ENCODE assay signal across 17 cellular contexts in the genomic region with DNA sequence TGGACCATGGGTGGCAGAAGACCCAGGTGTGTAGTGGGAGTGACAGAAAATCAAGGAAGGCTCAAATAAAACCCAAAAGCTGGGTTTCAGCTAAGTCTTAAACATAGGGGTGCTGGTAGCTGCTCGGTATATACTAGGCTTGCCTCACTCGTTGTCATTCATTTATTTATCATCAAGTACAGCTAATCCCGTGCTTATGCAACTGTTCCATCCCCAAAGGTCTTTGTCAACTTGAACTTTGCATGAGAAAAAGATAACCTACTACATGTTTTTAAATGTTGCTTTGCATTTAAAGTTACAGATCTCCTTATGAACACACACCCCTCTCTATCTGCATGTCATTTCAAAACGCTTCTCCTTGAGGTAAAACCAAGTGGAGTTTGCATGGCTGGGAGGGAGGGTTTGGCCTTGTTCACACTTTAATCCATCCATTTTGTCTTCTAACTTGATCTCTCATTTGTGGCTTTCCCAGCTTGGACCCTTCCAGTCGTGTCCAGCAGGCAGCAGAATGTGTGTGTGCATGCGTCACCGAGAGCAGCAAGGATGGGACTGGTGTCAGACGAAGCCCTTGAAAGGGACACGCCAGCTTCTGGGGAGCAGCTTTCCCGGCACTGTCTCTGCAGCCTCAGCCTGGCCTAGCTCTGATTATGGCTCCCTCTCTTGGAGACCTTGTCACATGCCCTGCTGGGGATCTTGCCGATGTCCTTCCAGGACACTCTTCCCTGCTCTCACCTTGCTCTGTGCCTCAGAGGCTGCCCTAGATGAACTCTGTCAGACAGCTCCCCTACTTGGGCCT.
A peak's percentile ranks its signal among the peaks of the same experiment; 100 is the strongest.
DNase-seq lines count a peak whose midpoint lies in the region; ATAC-seq and TF ChIP-seq lines count a peak whose summit lies in the region.
"Had no signal": no experiment of that assay in that cellular context is flagged by ENCODE, and none has a peak within 500 bp of the region (broad histone marks: within the 10 kb centered on the region; RNA-seq: fewer than 3 reads in every experiment).

No MANE protein-coding gene starts in this region.

- H3K27me3 Mint-ChIP-seq in activated CD4-positive, alpha-beta memory T cell treated with anti-CD3 and anti-CD28 coated beads, Interleukin-2, amount 10 ng/mL, durations not matched to agents 7 days and 5 days: peaks cover 4% of the 10 kb centered on the region
- no peaks in the 10 kb centered on the region for H3K27me3 Mint-ChIP-seq in activated CD4-positive, alpha-beta memory T cell treated with anti-CD3 and anti-CD28 coated beads for 36 hours

- H3K4me3 ChIP-seq in stomach: no peak overlapping the region
- H3K4me3 ChIP-seq: cardiac muscle cell, lower lobe of right lung had no signal

- POLR2A ChIA-PET in activated CD4-positive, alpha-beta memory T cell treated with anti-CD3 and anti-CD28 coated beads, Interleukin-2, amount 10 ng/mL, durations not matched to agents 7 days and 5 days (lab: Charles Lee): interaction anchor here (1.1 to 3.3 kb wide), 13 partner anchors 7 to 135 kb away, joined by 3 to 34 read pairs (median 9); a partner anchor contains a TSS
- POLR2A ChIA-PET in activated CD4-positive, alpha-beta memory T cell treated with anti-CD3 and anti-CD28 coated beads for 36 hours (lab: Charles Lee): interaction anchor here (0.8 kb wide), 1 partner anchor 36 kb away, joined by 3 read pairs; no protein-coding TSS in a partner anchor

- H3K27me3 ChIP-seq in stomach: no peaks in the 10 kb centered on the region
- H3K27me3 ChIP-seq: cardiac muscle cell had no signal

- no peaks in the 10 kb centered on the region for H3K9me3 Mint-ChIP-seq in activated CD4-positive, alpha-beta memory T cell treated with anti-CD3 and anti-CD28 coated beads, Interleukin-2, amount 10 ng/mL, durations not matched to agents 7 days and 5 days
- H3K9me3 Mint-ChIP-seq in activated CD4-positive, alpha-beta memory T cell treated with anti-CD3 and anti-CD28 coated beads for 36 hours: no peaks in the 10 kb centered on the region
- H3K9me3 Mint-ChIP-seq: activated T-cell treated with anti-CD3 and anti-CD28 coated beads, Interleukin-2, amount 50 U/mL, for 72 hours; natural killer cell had no signal

- TF ChIP-seq EP300 in stomach (IDR thresholded peaks at IDR 0.05): no peak

- H3K27ac ChIP-seq in stomach: peak overlapping the region in 4 of 5 donors; percentile 8 to 25 (median 11)
- H3K27ac ChIP-seq: cardiac muscle cell, lower lobe of right lung had no signal

- H3K27ac Mint-ChIP-seq in activated CD4-positive, alpha-beta memory T cell treated with anti-CD3 and anti-CD28 coated beads, Interleukin-2, amount 10 ng/mL, durations not matched to agents 7 days and 5 days: peak overlapping the region; percentile 92
- no peak overlapping the region for H3K27ac Mint-ChIP-seq in activated CD4-positive, alpha-beta memory T cell treated with anti-CD3 and anti-CD28 coated beads for 36 hours
- H3K27ac Mint-ChIP-seq: activated T-cell treated with anti-CD3 and anti-CD28 coated beads, Interleukin-2, amount 50 U/mL, for 72 hours; natural killer cell had no signal

- TF ChIP-seq POLR2A in stomach (IDR thresholded peaks at IDR 0.05): no peak

- WGBS in stomach, 5 donors: 62 to 77% (median 67%) methylated on average over 11 of the region's 11 CpGs

- H3K4me1 Mint-ChIP-seq in activated CD4-positive, alpha-beta memory T cell treated with anti-CD3 and anti-CD28 coated beads, Interleukin-2, amount 10 ng/mL, durations not matched to agents 7 days and 5 days: peaks cover 65% of the 10 kb centered on the region
- peaks cover 48% of the 10 kb centered on the region for H3K4me1 Mint-ChIP-seq in activated CD4-positive, alpha-beta memory T cell treated with anti-CD3 and anti-CD28 coated beads for 36 hours (ENCODE audit: low read depth)

- no peak for TF ChIP-seq CTCF in stomach (IDR thresholded peaks at IDR 0.05)

- no peaks in the 10 kb centered on the region for H3K9me3 ChIP-seq in stomach
- H3K9me3 ChIP-seq: lower lobe of right lung had no signal

- CTCF ChIA-PET in activated CD4-positive, alpha-beta memory T cell treated with anti-CD3 and anti-CD28 coated beads, Interleukin-2, amount 10 ng/mL, durations not matched to agents 7 days and 5 days (lab: Charles Lee): interaction anchor here (0.8 to 2.7 kb wide), 11 partner anchors 19 to 361 kb away, joined by 3 to 16 read pairs (median 5); no protein-coding TSS in a partner anchor
- CTCF ChIA-PET in activated CD4-positive, alpha-beta memory T cell treated with anti-CD3 and anti-CD28 coated beads for 36 hours (lab: Charles Lee): interaction anchor here (1.1 to 1.9 kb wide), 4 partner anchors 134 to 181 kb away, joined by 5 to 8 read pairs (median 6); no protein-coding TSS in a partner anchor

- H3K36me3 Mint-ChIP-seq in activated CD4-positive, alpha-beta memory T cell treated with anti-CD3 and anti-CD28 coated beads, Interleukin-2, amount 10 ng/mL, durations not matched to agents 7 days and 5 days (ENCODE audit: low read depth): peaks cover 8% of the 10 kb centered on the region
- H3K36me3 Mint-ChIP-seq in activated CD4-positive, alpha-beta memory T cell treated with anti-CD3 and anti-CD28 coated beads for 36 hours: no peaks in the 10 kb centered on the region
- H3K36me3 Mint-ChIP-seq: natural killer cell had no signal

- DNase-seq in activated CD4-positive, alpha-beta memory T cell treated with anti-CD3 and anti-CD28 coated beads, Interleukin-2, amount 10 ng/mL, durations not matched to agents 7 days and 5 days: no peak
- no peak for DNase-seq in activated CD4-positive, alpha-beta memory T cell treated with anti-CD3 and anti-CD28 coated beads for 36 hours
- peak; percentile 89 for DNase-seq in amniotic epithelial cell (ENCODE audit: low read depth)
- DNase-seq in iris pigment epithelial cell (ENCODE audit: low read depth): peak; percentile 26
- DNase-seq in stomach: no peak
- DNase-seq: activated CD4-positive, alpha-beta T cell treated with anti-CD3 and anti-CD28 coated beads, Interleukin-2, amount 50 U/mL, for 4 hours; activated T-cell treated with anti-CD3 and anti-CD28 coated beads, Interleukin-2, amount 50 U/mL, for 72 hours; COR-L47; effector memory CD4-positive, alpha-beta T cell; lower lobe of right lung; natural killer cell; NCI-H1436; NCI-H446 had no signal

- intact Hi-C loops in activated CD4-positive, alpha-beta memory T cell treated with anti-CD3 and anti-CD28 coated beads for 36 hours (cut with micrococcal nuclease): loop anchor here (2.0 to 5.0 kb wide), 2 partner anchors 49 to 186 kb away; no protein-coding TSS in a partner anchor
- intact Hi-C loops in stomach (cut with DNase I; ENCODE audit: low total_unique reads): loop anchor here (10.0 kb wide), 2 partner anchors 134 to 356 kb away; a partner anchor contains a TSS

- no peaks in the 10 kb centered on the region for H3K36me3 ChIP-seq in stomach
- H3K36me3 ChIP-seq: cardiac muscle cell, lower lobe of right lung had no signal

- H3K4me1 ChIP-seq in stomach: peaks cover 0 to 8% (median under 1%) of the 10 kb centered on the region in 4 donors

- ATAC-seq in HG03439 (IDR thresholded peaks at IDR 0.05; ENCODE audit: unreplicated experiment): no peak
- ATAC-seq in HG02798 (IDR thresholded peaks at IDR 0.05; ENCODE audit: poor library complexity, unreplicated experiment): no peak
- ATAC-seq in GM19467 (IDR thresholded peaks at IDR 0.05; ENCODE audit: unreplicated experiment): no peak
- ATAC-seq: activated T-cell treated with anti-CD3 and anti-CD28 coated beads, Interleukin-2, amount 50 U/mL, for 72 hours; lower lobe of right lung; natural killer cell had no signal

- no peak overlapping the region for H3K4me3 Mint-ChIP-seq in activated CD4-positive, alpha-beta memory T cell treated with anti-CD3 and anti-CD28 coated beads, Interleukin-2, amount 10 ng/mL, durations not matched to agents 7 days and 5 days
- no peak overlapping the region for H3K4me3 Mint-ChIP-seq in activated CD4-positive, alpha-beta memory T cell treated with anti-CD3 and anti-CD28 coated beads for 36 hours
- H3K4me3 Mint-ChIP-seq: natural killer cell had no signal

Comparison
In these comparisons a context has a peak if more than half of its experiments do, and no peak if none do; other contexts are left out.
1. DNase-seq: peak in amniotic epithelial cell (single experiment) and iris pigment epithelial cell (single experiment); none in activated CD4-positive, alpha-beta memory T cell treated with anti-CD3 and anti-CD28 coated beads, Interleukin-2, amount 10 ng/mL, durations not matched to agents 7 days and 5 days (single experiment), activated CD4-positive, alpha-beta memory T cell treated with anti-CD3 and anti-CD28 coated beads for 36 hours (single experiment) and stomach (single experiment).